ENCODE assay signal across 8 cellular contexts in the genomic region with DNA sequence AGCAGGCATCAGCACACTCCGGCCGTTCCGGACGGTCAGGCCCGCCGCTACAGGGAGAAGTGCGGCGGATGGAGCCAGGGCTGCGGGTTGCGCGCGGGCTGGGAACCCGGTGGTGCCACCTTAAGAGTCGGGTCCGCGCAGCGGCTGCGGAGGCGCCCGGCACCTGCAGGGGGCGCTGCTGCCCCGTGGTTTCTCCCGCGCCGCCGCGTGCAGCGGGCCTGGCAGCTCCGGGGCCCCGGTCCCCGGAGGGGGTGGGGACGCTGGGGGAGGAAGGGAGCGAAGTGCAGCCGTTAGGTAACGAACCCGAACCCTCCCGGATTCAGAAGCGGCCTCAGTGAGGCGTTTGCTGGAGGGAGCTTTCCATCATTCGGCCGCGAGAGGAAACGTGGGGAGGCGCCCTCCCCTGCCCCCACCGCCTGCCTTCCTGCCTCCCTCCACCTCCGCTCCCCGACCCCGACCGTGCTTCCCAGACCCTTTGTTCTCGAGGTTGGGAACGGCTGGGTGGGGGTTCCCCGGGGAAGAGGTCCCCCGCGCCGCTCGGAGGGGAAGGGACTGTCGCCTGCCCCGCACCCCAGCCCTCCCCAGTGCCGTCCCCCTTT. TPM values are rescaled to one million over a fixed set of nuclear protein-coding genes. Genes with fewer than 3 reads are reported as not detected.
DNase-seq lines count a peak whose midpoint lies in the region; ATAC-seq and TF ChIP-seq lines count a peak whose summit lies in the region.

No MANE protein-coding gene starts in this region.

- CTCF ChIA-PET in A673 (lab: Charles Lee): interaction anchor here (0.6 to 1.9 kb wide), 7 partner anchors 23 to 1100 kb away, joined by 3 to 24 read pairs (median 3); a partner anchor contains a TSS

- H3K9me3 ChIP-seq in A673 (ENCODE audit: low read depth, low read length, poor library complexity, severe bottlenecking): no peaks in the 10 kb centered on the region

- ATAC-seq in GM18505 (IDR thresholded peaks at IDR 0.05; ENCODE audit: unreplicated experiment) (peak; percentile 77), HG02943 (IDR thresholded peaks at IDR 0.05; ENCODE audit: low read depth, unreplicated experiment) (peak; percentile 66)

- no TSS peak for BruUV-seq in A673 (replicated peaks; lab: Mats Ljungman, UMichigan)

- TF ChIP-seq CTCF in A673 (conservative IDR thresholded peaks at IDR 0.05; ENCODE audit: low read depth, low read length) (peak; percentile 84), choroid plexus epithelial cell (conservative IDR thresholded peaks at IDR 0.05; ENCODE audit: low read depth, low read length) (peak; percentile 67)

- peaks cover 9% of the 10 kb centered on the region for H3K4me1 ChIP-seq in A673 (ENCODE audit: insufficient read depth, low read length, poor library complexity, severe bottlenecking)

- H3K36me3 ChIP-seq in A673 (ENCODE audit: insufficient read depth, low read length, poor library complexity, severe bottlenecking): no peaks in the 10 kb centered on the region

- H3K27ac ChIP-seq in A673 (ENCODE audit: low read depth, low read length, poor library complexity, severe bottlenecking): peak overlapping the region; percentile 92
- peak overlapping the region; percentile 71 for H3K27ac ChIP-seq in layer of hippocampus (ENCODE audit: low read depth, low read length)

- intact Hi-C loops in A673 (cut with micrococcal nuclease; ENCODE audit: unreplicated experiment): loop anchor here (1.0 to 10.0 kb wide), 6 partner anchors 21 to 829 kb away; a partner anchor contains a TSS

- no peak for TF ChIP-seq POLR2A in GM18505 (IDR thresholded peaks at IDR 0.05; ENCODE audit: borderline replicate concordance, extremely low read depth, insufficient read depth, insufficient read length)

- H3K4me3 ChIP-seq in A673 (ENCODE audit: low read depth, low read length, poor library complexity, severe bottlenecking): peak overlapping the region; percentile 92
- H3K4me3 ChIP-seq in choroid plexus epithelial cell (ENCODE audit: low read depth, low read length): peak overlapping the region; percentile 62

- H3K27me3 ChIP-seq in A673 (replicated peaks; ENCODE audit: insufficient read depth, low read depth, low read length, poor library complexity) (no peaks in the 10 kb centered on the region), layer of hippocampus (ENCODE audit: control insufficient read depth, insufficient read depth, low read length) (no peaks in the 10 kb centered on the region)

- DNase-seq in A673 (ENCODE audit: low spot score) (peak; percentile 93), NCI-H1930 (lab: John Stamatoyannopoulos, UW) (peak; percentile 28 to 30), choroid plexus epithelial cell (ENCODE audit: low read depth) (peak; percentile 86)
- peak; percentile 87 to 88 for DNase-seq in activated CD4-positive, alpha-beta T cell treated with anti-CD3 and anti-CD28 coated beads for 24 hours (ENCODE audit: low read depth in 2 of 2)
- DNase-seq in stimulated activated CD4-positive, alpha-beta T cell treated with anti-CD3 and anti-CD28 coated beads, Interleukin-1b, Interleukin-23, amount 100 ng/mL, for 4 hours (ENCODE audit: low read depth in 2 of 2): peak; percentile 84 to 90

- POLR2A ChIA-PET in A673 (lab: Charles Lee; ENCODE audit: low non-redundant PET): no interaction called here

RNA-seq across cellular contexts. Expression of a gene that starts 29.7 kb away (rescaled TPM):
- 4.4 and 4.9 TPM in 2 replicates for total RNA-seq in A673 (2021)

RNA-seq across cellular contexts. Expression of a gene that starts 38.2 kb away (rescaled TPM):
- 58.4 and 60.0 TPM in 2 replicates for total RNA-seq in A673 (2021)

Comparison
In these comparisons a context has a peak if more than half of its experiments do, and no peak if none do; other contexts are left out.
1. Peak in every context shown above with its lines: DNase-seq, ATAC-seq, H3K4me3 ChIP-seq and H3K27ac ChIP-seq.
2. DNase-seq: peak in every context shown above with its lines; median percentile 93 in A673; 88 in activated CD4-positive, alpha-beta T cell treated with anti-CD3 and anti-CD28 coated beads for 24 hours; 87 in stimulated activated CD4-positive, alpha-beta T cell treated with anti-CD3 and anti-CD28 coated beads, Interleukin-1b, Interleukin-23, amount 100 ng/mL, for 4 hours; 86 in choroid plexus epithelial cell; 29 in NCI-H1930.